ENCODE assay signal across 15 cellular contexts in the genomic region with DNA sequence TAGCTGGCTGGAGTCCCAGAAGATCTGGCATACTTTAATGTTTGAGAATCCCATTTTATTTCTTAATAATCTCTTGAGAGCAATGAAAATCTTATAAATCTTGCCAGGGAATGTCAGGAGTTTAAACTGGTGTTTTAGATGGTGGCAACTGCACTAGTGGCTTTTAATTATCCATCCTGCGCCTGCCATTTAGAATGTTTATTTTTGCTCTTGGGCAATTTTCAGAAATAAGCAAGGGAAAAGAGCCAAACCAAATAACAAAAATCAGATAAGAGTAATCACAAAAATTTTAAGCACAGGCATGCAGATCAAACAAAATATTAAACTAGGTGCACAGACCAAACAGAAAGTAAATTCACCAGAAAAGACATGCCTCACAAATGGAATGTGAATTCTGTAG. TPM values are rescaled to one million over a fixed set of nuclear protein-coding genes. Genes with fewer than 3 reads are reported as not detected.
A peak's percentile ranks its signal among the peaks of the same experiment; 100 is the strongest.
DNase-seq lines count a peak whose midpoint lies in the region; ATAC-seq, FAIRE-seq and TF ChIP-seq lines count a peak whose summit lies in the region.
"Had no signal": no experiment of that assay in that cellular context is flagged by ENCODE, and none has a peak within 500 bp of the region (broad histone marks: within the 10 kb centered on the region; RNA-seq: fewer than 3 reads in every experiment).

No MANE protein-coding gene starts in this region.

- H3K27me3 ChIP-seq in prostate gland (replicated peaks; ENCODE audit: insufficient read depth): no peaks in the 10 kb centered on the region
- H3K27me3 ChIP-seq: spleen had no signal

- intact Hi-C loops in prostate gland (cut with DNase I): no loop called here

- DNase-seq in DMS79 treated with DMSO at 0.1 percent for 48 hours (lab: John Stamatoyannopoulos, UW) (peak; percentile 53), NCI-H69 (lab: John Stamatoyannopoulos, UW) (peak; percentile 29), fibroblast of peridontal ligament (ENCODE audit: extremely low read depth) (peak; percentile 42), prostate gland (ENCODE audit: low spot score) (peak; percentile 10), NCI-H510A treated with DMSO at 0.1 percent for 48 hours (lab: John Stamatoyannopoulos, UW) (no peak), GM19239 (ENCODE audit: insufficient read length, low spot score) (no peak)
- DNase-seq: activated gamma-delta T cell treated with Interleukin-2 at 50 U/mL for 16 hours; CD4-positive, CD25-positive, alpha-beta regulatory T cell; NCI-H2171 treated with DMSO at 0.1 percent for 48 hours; OCI-M1; spleen; stimulated activated naive CD8-positive, alpha-beta T cell treated with anti-CD3 and anti-CD28 coated beads, Interleukin-15, amount 100 ng/mL, for 72 hours; WERI-Rb-1 had no signal

- no peaks in the 10 kb centered on the region for H3K36me3 ChIP-seq in prostate gland
- H3K36me3 ChIP-seq: spleen, WERI-Rb-1 had no signal

- no peak for FAIRE-seq in GM19239 (lab: Jason Lieb, UNC)
- FAIRE-seq: GM12891 had no signal

- no peak for TF ChIP-seq CTCF in prostate gland (IDR thresholded peaks at IDR 0.05)

- WGBS in prostate gland: 10% methylated on average over 1 of the region's 1 CpG

- H3K9me3 ChIP-seq in prostate gland: no peaks in the 10 kb centered on the region

- no peak overlapping the region for H3K4me3 ChIP-seq in prostate gland
- H3K4me3 ChIP-seq: spleen had no signal

- no peak for TF ChIP-seq POLR2A in prostate gland (IDR thresholded peaks at IDR 0.05)

- H3K27ac ChIP-seq in prostate gland: peak overlapping the region in 1 of 2 donors; percentile 33
- H3K27ac ChIP-seq: spleen, WERI-Rb-1 had no signal

- no peaks in the 10 kb centered on the region for H3K4me1 ChIP-seq in prostate gland (replicated peaks)
- H3K4me1 ChIP-seq: spleen had no signal

- ATAC-seq in GM18520 (IDR thresholded peaks at IDR 0.05; ENCODE audit: unreplicated experiment): no peak
- ATAC-seq: stimulated activated naive CD8-positive, alpha-beta T cell treated with anti-CD3 and anti-CD28 coated beads, Interleukin-15, amount 100 ng/mL, for 72 hours had no signal

RNA-seq across cellular contexts. Expression of a gene that starts 41.9 kb away (rescaled TPM):
- total RNA-seq in prostate gland: 10 to 100 TPM; 52.3 to 57.2 TPM

Comparison
In these comparisons a context has a peak if more than half of its experiments do, and no peak if none do; other contexts are left out.
1. DNase-seq: peak in DMS79 treated with DMSO at 0.1 percent for 48 hours (single experiment), NCI-H69 (single experiment), fibroblast of peridontal ligament (single experiment) and prostate gland (single experiment); none in NCI-H510A treated with DMSO at 0.1 percent for 48 hours (single experiment) and GM19239 (single experiment).